ENCODE assay signal across 8 cellular contexts in the genomic region with DNA sequence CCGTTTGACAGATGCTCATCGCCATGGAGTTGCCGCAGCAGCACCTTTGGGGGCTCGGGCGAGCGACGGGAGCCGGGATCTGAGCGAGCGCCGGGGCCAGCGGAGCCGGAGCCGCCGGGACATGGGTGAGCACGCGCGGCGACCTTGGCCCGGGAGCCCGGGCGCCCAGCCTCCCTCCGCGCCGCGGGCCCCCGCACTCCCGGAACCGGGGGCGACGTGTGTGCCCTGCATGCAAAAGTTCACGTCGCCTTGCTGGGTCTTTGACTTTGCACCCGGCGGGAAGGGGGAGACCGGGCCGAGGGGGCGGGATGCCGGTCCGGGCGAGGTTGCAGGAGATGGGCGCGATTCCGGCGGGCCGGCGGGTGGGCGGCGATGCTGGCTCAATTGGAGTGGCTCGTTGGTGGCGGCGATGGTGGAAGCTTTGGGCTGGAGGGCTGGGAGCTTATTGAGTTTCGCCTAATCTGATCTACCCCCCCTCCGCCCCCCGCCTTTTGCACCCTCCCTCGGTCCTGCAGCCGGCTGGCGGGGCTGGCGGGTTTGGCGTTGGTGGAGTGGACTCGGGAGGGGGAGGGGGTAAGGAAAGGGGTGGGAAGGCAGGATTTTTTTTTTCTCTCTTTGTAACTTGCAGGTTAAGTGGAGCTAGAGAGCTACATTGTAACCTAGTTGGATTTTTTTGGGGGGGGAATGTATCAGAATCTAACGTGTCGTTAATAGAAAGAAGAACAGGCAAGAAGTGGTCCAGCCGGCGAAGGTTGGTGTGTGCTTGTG. TPM values are rescaled to one million over a fixed set of nuclear protein-coding genes. Genes with fewer than 3 reads are reported as not detected.
DNase-seq lines count a peak whose midpoint lies in the region; ATAC-seq and TF ChIP-seq lines count a peak whose summit lies in the region.

A gene (plus strand): TSS at position 618 of the 768 bp plus-strand sequence. CDS start 20,459 bp downstream, outside the sequence.

- 0% methylated on average over 9 to 64 of the region's 65 CpGs for WGBS in endodermal cell (ENCODE audit: insufficient coverage in 1 of 2, insufficient read length in 1 of 2), 2 experiments

- intact Hi-C loops in activated B cell treated with CpG ODN at 0.5 μM for 24 hours (cut with micrococcal nuclease) = loop anchor here (1.0 kb wide), 6 partner anchors 20 to 159 kb away; no protein-coding TSS in a partner anchor

- peak within 1 kb of the TSS; percentile 48 for H3K9ac ChIP-seq in endodermal cell (ENCODE audit: extremely low read depth, low read length, poor library complexity, severe bottlenecking)

- peaks cover 7% of the 10 kb centered on the region for H3K36me3 Mint-ChIP-seq in activated B cell treated with CpG ODN at 0.5 μM for 24 hours (ENCODE audit: low read depth)
- no peaks in the 10 kb centered on the region for H3K36me3 Mint-ChIP-seq in endodermal cell (ENCODE audit: low read depth)

- no peaks in the 10 kb centered on the region for H3K27me3 ChIP-seq in endodermal cell (ENCODE audit: control insufficient read depth, insufficient read depth, low read length, poor library complexity, severe bottlenecking)

- DNase-seq in AG08395 (ENCODE audit: low spot score) (peak; percentile 57), NCI-H146 (lab: John Stamatoyannopoulos, UW) (peak; percentile 78), activated B cell treated with CpG ODN at 0.5 μM for 24 hours (peak; percentile 67), endodermal cell (peak; percentile 88), medulla oblongata (ENCODE audit: extremely low spot score) (peak; percentile 70), SW 1271 (lab: John Stamatoyannopoulos, UW) (no peak)
- peak; percentile 38 for DNase-seq in stimulated activated CD8-positive, alpha-beta memory T cell treated with anti-CD3 and anti-CD28 coated beads, Interleukin-4, amount 100 ng/mL, for 24 hours (ENCODE audit: low read depth)

- H3K36me3 ChIP-seq in endodermal cell (ENCODE audit: control insufficient read depth, insufficient read depth, low read length) = no peaks in the 10 kb centered on the region

- peaks cover 19% of the 10 kb centered on the region for H3K4me1 ChIP-seq in endodermal cell (ENCODE audit: control insufficient read depth, insufficient read depth, low read length)

- H3K9me3 ChIP-seq in endodermal cell (ENCODE audit: control insufficient read depth, low read length) = no peaks in the 10 kb centered on the region

- H3K27me3 Mint-ChIP-seq in activated B cell treated with CpG ODN at 0.5 μM for 24 hours (no peaks in the 10 kb centered on the region), endodermal cell (ENCODE audit: insufficient read depth) (peaks cover 10% of the 10 kb centered on the region)

- H3K4me3 Mint-ChIP-seq in activated B cell treated with CpG ODN at 0.5 μM for 24 hours = no peak within 1 kb of the TSS
- H3K4me3 Mint-ChIP-seq in endodermal cell = no peak within 1 kb of the TSS

- CTCF ChIA-PET in activated B cell treated with CpG ODN at 0.5 μM for 24 hours (lab: Charles Lee) = interaction anchor here (0.7 to 4.0 kb wide), 11 partner anchors 20 to 532 kb away, joined by 3 to 33 read pairs (median 3); no protein-coding TSS in a partner anchor

- H3K27ac ChIP-seq in endodermal cell (ENCODE audit: low read depth, low read length) = peak within 1 kb of the TSS; percentile 80

- H3K4me3 ChIP-seq in endodermal cell (ENCODE audit: low read length) = peak within 1 kb of the TSS; percentile 90

- H3K27ac Mint-ChIP-seq in activated B cell treated with CpG ODN at 0.5 μM for 24 hours (no peak within 1 kb of the TSS), endodermal cell (peak within 1 kb of the TSS; percentile 82)

- H3K9me3 Mint-ChIP-seq in activated B cell treated with CpG ODN at 0.5 μM for 24 hours (no peaks in the 10 kb centered on the region), endodermal cell (no peaks in the 10 kb centered on the region)

- TF ChIP-seq CTCF in activated B cell treated with CpG ODN at 0.5 μM for 24 hours (IDR thresholded peaks at IDR 0.05) (no peak), endodermal cell (conservative IDR thresholded peaks at IDR 0.05) (peak; percentile 11)

- ATAC-seq in GM18909 (IDR thresholded peaks at IDR 0.05; ENCODE audit: poor library complexity, unreplicated experiment) (peak; percentile 23), activated B cell treated with CpG ODN at 0.5 μM for 24 hours (ENCODE audit: low read depth) (peak; percentile 26)

- POLR2A ChIA-PET in activated B cell treated with CpG ODN at 0.5 μM for 24 hours (lab: Charles Lee) = interaction anchor here (0.6 to 3.7 kb wide), 50 partner anchors 9 to 548 kb away, joined by 3 to 111 read pairs (median 5); no protein-coding TSS in a partner anchor

- peaks cover 13% of the 10 kb centered on the region for H3K4me1 Mint-ChIP-seq in activated B cell treated with CpG ODN at 0.5 μM for 24 hours
- peaks cover 16% of the 10 kb centered on the region for H3K4me1 Mint-ChIP-seq in endodermal cell

RNA-seq across cellular contexts. Expression of the gene that starts here (rescaled TPM):
- 65.5 and 72.8 TPM in 2 replicates for total RNA-seq in activated B cell treated with CpG ODN at 0.5 μM for 24 hours
- total RNA-seq in endodermal cell = 10 to 100 TPM; 17.3 to 20.1 TPM
- polyA plus RNA-seq in endodermal cell (2013, experiment 1 of 2) = 18.5 TPM
- 16.6 TPM for polyA plus RNA-seq in endodermal cell (2013, experiment 2 of 2)

Comparison
In these comparisons a context has a peak if more than half of its experiments do, and no peak if none do; other contexts are left out.
1. DNase-seq: peak in AG08395 (single experiment), NCI-H146 (single experiment), activated B cell treated with CpG ODN at 0.5 μM for 24 hours (single experiment), endodermal cell (single experiment), medulla oblongata (single experiment) and stimulated activated CD8-positive, alpha-beta memory T cell treated with anti-CD3 and anti-CD28 coated beads, Interleukin-4, amount 100 ng/mL, for 24 hours (single experiment); none in SW 1271 (0 of 2).